Comparison of ENCODE assay signal across 10 cellular contexts in the genomic region with DNA sequence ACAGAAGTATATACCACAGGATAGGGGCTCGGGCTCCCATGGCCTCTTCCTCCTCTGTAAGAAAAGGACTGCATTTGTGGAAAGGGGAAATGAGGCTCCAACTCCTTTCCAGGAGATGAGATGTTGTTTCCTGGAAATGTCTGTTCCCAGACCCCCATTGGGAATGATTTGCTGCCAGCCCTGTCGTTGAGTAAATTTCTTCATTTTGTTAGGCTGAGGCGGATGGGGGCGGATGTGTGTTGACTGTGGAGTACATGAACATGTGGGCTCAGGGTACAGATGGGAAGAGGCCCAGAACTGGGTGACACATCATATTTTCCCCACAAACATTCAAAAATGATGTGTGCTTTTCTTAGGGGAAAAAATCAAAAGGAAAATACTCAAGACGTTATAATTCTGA. TPM values are rescaled to one million over a fixed set of nuclear protein-coding genes. Genes with fewer than 3 reads are reported as not detected.
DNase-seq lines count a peak whose midpoint lies in the region; ATAC-seq and TF ChIP-seq lines count a peak whose summit lies in the region.
"Had no signal": no experiment of that assay in that cellular context is flagged by ENCODE, and none has a peak within 500 bp of the region (broad histone marks: within the 10 kb centered on the region; RNA-seq: fewer than 3 reads in every experiment).

No MANE protein-coding gene starts in this region.

- H3K14ac ChIP-seq in IMR-90 (replicated peaks; ENCODE audit: low read depth, low read length), result 0 out of 2 replicates have a peak overlapping the region, but pooled peaks have one; percentile 43

- H3K9me1 ChIP-seq in IMR-90 (ENCODE audit: insufficient read depth, low read length), result peaks cover 19% of the 10 kb centered on the region

- H3K27me3 ChIP-seq in IMR-90 (ENCODE audit: control insufficient read depth, insufficient read depth, low read length) (no peaks in the 10 kb centered on the region), foreskin keratinocyte (no peaks in the 10 kb centered on the region), stomach (no peaks in the 10 kb centered on the region)

- no peak overlapping the region for H3K9ac ChIP-seq in IMR-90 (ENCODE audit: low read depth, low read length)
- H3K9ac ChIP-seq: SK-N-SH had no signal

- no peak overlapping the region; the same call in 1 of the 2 replicates for H4K91ac ChIP-seq in IMR-90 (ENCODE audit: insufficient read depth, low read depth, low read length)

- peak overlapping the region; percentile 5 for H2AFZ ChIP-seq in IMR-90 (replicated peaks; ENCODE audit: low read length, poor library complexity)

- H3K23ac ChIP-seq in IMR-90 (ENCODE audit: low read depth, low read length), result 0 out of 2 replicates have a peak overlapping the region, but pooled peaks have one; percentile 27

- no peak overlapping the region for H2AK9ac ChIP-seq in IMR-90 (replicated peaks; ENCODE audit: low read depth, low read length, poor library complexity)

- in situ Hi-C loops in IMR-90 (cut with MboI; ENCODE audit: low sequenced_read_pairs), result no loop called here

- peak overlapping the region; percentile 34; the same call in 1 of the 2 replicates for H3K18ac ChIP-seq in IMR-90 (ENCODE audit: low read depth, low read length)

- TF ChIP-seq CTCF in IMR-90 (conservative IDR thresholded peaks at IDR 0.05; ENCODE audit: low read depth, low read length), result no peak
- no peak for TF ChIP-seq CTCF in foreskin keratinocyte (conservative IDR thresholded peaks at IDR 0.05)
- no peak for TF ChIP-seq CTCF in stomach (IDR thresholded peaks at IDR 0.05)

- H3K56ac ChIP-seq in IMR-90 (ENCODE audit: extremely low read depth, insufficient read depth, low read length), result no peak overlapping the region

- peak overlapping the region; percentile 22 for H2BK5ac ChIP-seq in IMR-90 (ENCODE audit: low read depth, low read length, poor library complexity, severe bottlenecking)

- peaks cover 25 to 64% of the 10 kb centered on the region in 2 experiments for H3K79me1 ChIP-seq in IMR-90 (ENCODE audit: low read depth in 1 of 2, low read length in 2 of 2)

- no peak overlapping the region for H3K4me3 ChIP-seq in IMR-90 (ENCODE audit: insufficient read depth, low read depth, low read length)
- H3K4me3 ChIP-seq in stomach, result no peak overlapping the region

- no peak for TF ChIP-seq POLR2A in IMR-90 (IDR thresholded peaks at IDR 0.05; ENCODE audit: low read depth, low read length)
- no peak for TF ChIP-seq POLR2A in stomach (IDR thresholded peaks at IDR 0.05)

- H3K27ac ChIP-seq in IMR-90 (ENCODE audit: insufficient read depth, low read length) (no peak overlapping the region), foreskin keratinocyte (peak overlapping the region; percentile 8), stomach (peak overlapping the region in 3 of 5 donors; percentile 13 to 72 (median 69))
- H3K27ac ChIP-seq: HL-60 had no signal

- no peaks in the 10 kb centered on the region for H3K9me3 Mint-ChIP-seq in activated CD8-positive, alpha-beta T cell treated with anti-CD3 and anti-CD28 coated beads, Interleukin-2, amount 10 ng/mL, durations not matched to agents 7 days and 5 days (ENCODE audit: insufficient read depth)

- H3K4me1 ChIP-seq in IMR-90 (ENCODE audit: control insufficient read depth, insufficient read depth, low read length) (peaks cover 40% of the 10 kb centered on the region), foreskin keratinocyte (peaks cover 39% of the 10 kb centered on the region), stomach (peaks cover 22 to 87% (median 59%) of the 10 kb centered on the region in 4 donors)

- H4K8ac ChIP-seq in IMR-90 (ENCODE audit: low read depth in 2 of 2, low read length in 2 of 2), result 0 out of 4 replicates have a peak overlapping the region, but pooled peaks of 1 of the 2 experiments have one; percentile 34

- peak; percentile 55 for DNase-seq in IMR-90
- DNase-seq in activated CD8-positive, alpha-beta T cell treated with anti-CD3 and anti-CD28 coated beads, Interleukin-2, amount 10 ng/mL, durations not matched to agents 7 days and 5 days, result no peak
- DNase-seq in foreskin keratinocyte, result no peak
- no peak for DNase-seq in stomach
- DNase-seq in NCI-H226, result no peak
- DNase-seq in glomerular visceral epithelial cell (ENCODE audit: extremely low spot score), result no peak
- DNase-seq: retina, SK-N-SH had no signal

- no peaks in the 10 kb centered on the region for H3K27me3 Mint-ChIP-seq in activated CD8-positive, alpha-beta T cell treated with anti-CD3 and anti-CD28 coated beads, Interleukin-2, amount 10 ng/mL, durations not matched to agents 7 days and 5 days (ENCODE audit: low read depth)

- H2BK20ac ChIP-seq in IMR-90 (ENCODE audit: low read depth, low read length), result no peak overlapping the region; the same call in 1 of the 2 replicates

- no peaks in the 10 kb centered on the region for H3K9me3 ChIP-seq in IMR-90 (ENCODE audit: control insufficient read depth, insufficient read depth, low read length)
- no peaks in the 10 kb centered on the region for H3K9me3 ChIP-seq in stomach
- H3K9me3 ChIP-seq: SK-N-SH had no signal

- TF ChIP-seq RAD21 in IMR-90 (IDR thresholded peaks at IDR 0.05; ENCODE audit: low read length), result no peak

- ATAC-seq in IMR-90 (ENCODE audit: low read depth) (no peak), foreskin keratinocyte (no peak), HG02798 (IDR thresholded peaks at IDR 0.05; ENCODE audit: poor library complexity, unreplicated experiment) (no peak)
- ATAC-seq in activated CD8-positive, alpha-beta T cell treated with anti-CD3 and anti-CD28 coated beads, Interleukin-2, amount 10 ng/mL, durations not matched to agents 7 days and 5 days, result peak; percentile 22

- H3K36me3 ChIP-seq in IMR-90 (ENCODE audit: control insufficient read depth, insufficient read depth, low read length), result no peaks in the 10 kb centered on the region
- no peaks in the 10 kb centered on the region for H3K36me3 ChIP-seq in stomach

- peaks cover 88% of the 10 kb centered on the region for H3K4me1 Mint-ChIP-seq in activated CD8-positive, alpha-beta T cell treated with anti-CD3 and anti-CD28 coated beads, Interleukin-2, amount 10 ng/mL, durations not matched to agents 7 days and 5 days (ENCODE audit: low read depth)

- H4K20me1 ChIP-seq in IMR-90 (ENCODE audit: insufficient read depth, low read length), result no peaks in the 10 kb centered on the region

- peak overlapping the region; percentile 49 for H3K4ac ChIP-seq in IMR-90 (ENCODE audit: low read depth, low read length)

- BruUV-seq in IMR-90 (replicated peaks; lab: Mats Ljungman, UMichigan), result no TSS peak

- H2AK5ac ChIP-seq in IMR-90 (ENCODE audit: low read depth, low read length), result peak overlapping the region; percentile 82

- no CpG with 5 or more reads among the region's 5 CpGs for WGBS in IMR-90 (ENCODE audit: extremely low coverage in 2 of 2, insufficient read length in 1 of 2), 2 experiments
- 65 to 80% (median 69%) methylated on average over 5 of the region's 5 CpGs for WGBS in stomach, 5 donors

- peak overlapping the region; percentile 31; the same call in 1 of the 2 replicates for H2BK120ac ChIP-seq in IMR-90 (ENCODE audit: low read depth, low read length)

- H4K5ac ChIP-seq in IMR-90 (ENCODE audit: low read depth, low read length), result peak overlapping the region; percentile 60

- intact Hi-C loops in IMR-90 (cut with micrococcal nuclease), result no loop called here
- intact Hi-C loops in stomach (cut with DNase I; ENCODE audit: low total_unique reads), result no loop called here

- H3K27ac Mint-ChIP-seq in activated CD8-positive, alpha-beta T cell treated with anti-CD3 and anti-CD28 coated beads, Interleukin-2, amount 10 ng/mL, durations not matched to agents 7 days and 5 days, result peak overlapping the region; percentile 88

- no peak for TF ChIP-seq EP300 in stomach (IDR thresholded peaks at IDR 0.05)

- dilution Hi-C loops in IMR-90 (cut with HindIII; ENCODE audit: low sequenced_read_pairs, unreplicated experiment), result no loop called here

- H3K4me3 Mint-ChIP-seq in activated CD8-positive, alpha-beta T cell treated with anti-CD3 and anti-CD28 coated beads, Interleukin-2, amount 10 ng/mL, durations not matched to agents 7 days and 5 days, result peak overlapping the region; percentile 42

- H3K36me3 Mint-ChIP-seq in activated CD8-positive, alpha-beta T cell treated with anti-CD3 and anti-CD28 coated beads, Interleukin-2, amount 10 ng/mL, durations not matched to agents 7 days and 5 days (ENCODE audit: low read depth), result peaks cover 34% of the 10 kb centered on the region

- POLR2A ChIA-PET in IMR-90 (lab: Charles Lee; ENCODE audit: unreplicated experiment), result no interaction called here
- POLR2A ChIA-PET in activated CD8-positive, alpha-beta T cell treated with anti-CD3 and anti-CD28 coated beads, Interleukin-2, amount 10 ng/mL, durations not matched to agents 7 days and 5 days (lab: Charles Lee), result interaction anchor here (1.1 to 1.5 kb wide), 3 partner anchors 11 to 57 kb away, joined by 3 to 6 read pairs (median 4); no protein-coding TSS in a partner anchor

- H2BK15ac ChIP-seq in IMR-90 (ENCODE audit: low read depth, low read length), result peak overlapping the region; percentile 53; the same call in 2 of the 3 replicates

- no peak overlapping the region for H3K4me2 ChIP-seq in IMR-90 (ENCODE audit: low read depth, low read length)
- H3K4me2 ChIP-seq: SK-N-SH had no signal

- CTCF ChIA-PET in IMR-90 (lab: Yijun Ruan, JAX), result no interaction called here
- CTCF ChIA-PET in activated CD8-positive, alpha-beta T cell treated with anti-CD3 and anti-CD28 coated beads, Interleukin-2, amount 10 ng/mL, durations not matched to agents 7 days and 5 days (lab: Charles Lee), result interaction anchor here (1.3 to 21.9 kb wide), 4 partner anchors 14 to 339 kb away, joined by 3 to 274 read pairs (median 5); a partner anchor contains a TSS

TF ChIP-seq in IMR-90, 13 proteins besides CTCF, POLR2A, EP300 and RAD21:
- TF ChIP-seq BHLHE40 (IDR thresholded peaks at IDR 0.05; ENCODE audit: low read depth, low read length), result no peak
- TF ChIP-seq SMC3 (IDR thresholded peaks at IDR 0.05; ENCODE audit: low read depth, low read length), result no peak
- no peak for TF ChIP-seq MAZ (IDR thresholded peaks at IDR 0.05; ENCODE audit: borderline replicate concordance, low read depth, low read length)

RNA-seq across cellular contexts. Expression of a gene that starts 28.8 kb away (rescaled TPM):
- total RNA-seq in IMR-90 (2012; rRNA removed), result 29.9 and 42.5 TPM in 2 replicates
- polyA plus RNA-seq in IMR-90 (2012; rRNA removed), result 16.2 and 20.3 TPM in 2 replicates
- 2.1 and 6.1 TPM in 2 replicates for polyA plus RNA-seq in IMR-90 (2012; cell fraction: cytosol; rRNA removed)
- 1.7 and 6.6 TPM in 2 replicates for polyA plus RNA-seq in IMR-90 (2012; cell fraction: nucleus; rRNA removed; ENCODE audit: low replicate concordance)
- total RNA-seq in activated CD8-positive, alpha-beta T cell treated with anti-CD3 and anti-CD28 coated beads, Interleukin-2, amount 10 ng/mL, durations not matched to agents 7 days and 5 days, result 100 to 1,000 TPM; 123 to 127 TPM
- total RNA-seq in foreskin keratinocyte, result 17.1 and 19.4 TPM in 2 replicates
- 7.6 and 8.2 TPM in 2 replicates for polyA plus RNA-seq in foreskin keratinocyte
- 10 to 100 TPM in 3 of 5 donors, 1 to 10 TPM in 2; 1.2 to 37.1 (median 10.7) TPM for total RNA-seq in stomach
- 10 to 100 TPM in 2 of 3 donors, 1 to 10 TPM in 1; 9.6 to 18.4 (median 14.9) TPM for polyA plus RNA-seq in stomach
